Comparison of ENCODE assay signal across 1 cellular context in the genomic region with DNA sequence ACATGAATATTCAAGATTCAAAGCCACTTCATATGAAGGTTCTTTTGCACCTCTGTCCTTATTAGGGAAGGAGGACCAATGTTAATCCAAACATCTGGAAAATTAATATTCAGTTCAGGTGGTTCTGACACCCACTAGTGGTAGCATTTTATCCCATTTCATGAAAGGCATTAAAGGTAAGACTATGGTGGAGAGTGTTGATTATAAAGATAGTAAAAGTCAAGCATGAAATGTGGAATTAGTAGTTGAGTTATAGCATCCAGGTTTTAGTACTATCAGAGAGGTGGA.
TF ChIP-seq lines count a peak whose summit lies in the region.

No MANE protein-coding gene starts in this region.

TF ChIP-seq in H1, 55 proteins besides CTCF, POLR2A, EP300 and RAD21:
- TF ChIP-seq BCL11A (IDR thresholded peaks at IDR 0.05; ENCODE audit: low read depth in 2 of 2, low read length in 2 of 2) (no peak), GTF2F1 (IDR thresholded peaks at IDR 0.05; ENCODE audit: borderline replicate concordance, low read depth, low read length) (no peak), NANOG (IDR thresholded peaks at IDR 0.05; ENCODE audit: insufficient read depth, low read depth, low read length, poor library complexity, severe bottlenecking) (no peak), JUN (IDR thresholded peaks at IDR 0.05; ENCODE audit: low read depth, low read length) (no peak)
- TF ChIP-seq, protein P1, sequence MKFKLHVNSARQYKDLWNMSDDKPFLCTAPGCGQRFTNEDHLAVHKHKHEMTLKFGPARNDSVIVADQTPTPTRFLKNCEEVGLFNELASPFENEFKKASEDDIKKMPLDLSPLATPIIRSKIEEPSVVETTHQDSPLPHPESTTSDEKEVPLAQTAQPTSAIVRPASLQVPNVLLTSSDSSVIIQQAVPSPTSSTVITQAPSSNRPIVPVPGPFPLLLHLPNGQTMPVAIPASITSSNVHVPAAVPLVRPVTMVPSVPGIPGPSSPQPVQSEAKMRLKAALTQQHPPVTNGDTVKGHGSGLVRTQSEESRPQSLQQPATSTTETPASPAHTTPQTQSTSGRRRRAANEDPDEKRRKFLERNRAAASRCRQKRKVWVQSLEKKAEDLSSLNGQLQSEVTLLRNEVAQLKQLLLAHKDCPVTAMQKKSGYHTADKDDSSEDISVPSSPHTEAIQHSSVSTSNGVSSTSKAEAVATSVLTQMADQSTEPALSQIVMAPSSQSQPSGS (IDR thresholded peaks at IDR 0.05; ENCODE audit: low read length), result no peak
